Comparison of ENCODE assay signal across 15 cellular contexts in the genomic region with DNA sequence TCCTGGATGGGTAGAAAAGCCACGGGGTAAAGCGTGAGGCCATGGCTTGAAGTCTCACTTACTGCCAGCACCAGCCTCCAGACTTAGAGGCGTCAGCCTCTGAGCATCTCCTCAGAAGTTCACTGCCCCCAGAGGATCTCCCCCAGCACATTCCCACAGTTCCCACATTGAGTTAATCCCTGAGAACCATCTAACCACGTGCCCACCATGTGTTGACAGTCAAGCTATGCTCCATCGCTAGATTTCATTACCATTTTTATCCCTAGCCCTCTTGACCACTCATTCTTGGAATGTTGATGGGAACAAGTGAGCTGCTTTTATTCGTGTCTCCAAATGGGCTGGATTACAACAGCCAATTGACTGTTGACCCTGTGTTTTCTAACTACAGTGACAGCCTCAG.
DNase-seq lines count a peak whose midpoint lies in the region; ATAC-seq, FAIRE-seq and TF ChIP-seq lines count a peak whose summit lies in the region.
"Had no signal": no experiment of that assay in that cellular context is flagged by ENCODE, and none has a peak within 500 bp of the region (broad histone marks: within the 10 kb centered on the region; RNA-seq: fewer than 3 reads in every experiment).

No MANE protein-coding gene starts in this region.

- WGBS in mammary epithelial cell (ENCODE audit: low coverage, missing lambda C conversion rate): 66% methylated on average over 6 of the region's 6 CpGs
- WGBS in pancreas, 2 donors: 58 to 61% methylated on average over 6 of the region's 6 CpGs
- WGBS in mesenchymal stem cell: 59% methylated on average over 6 of the region's 6 CpGs

- H2AFZ ChIP-seq in mammary epithelial cell (ENCODE audit: low read depth, low read length) (no peak overlapping the region), mesenchymal stem cell (ENCODE audit: low read depth, low read length) (no peak overlapping the region)
- H2AFZ ChIP-seq: GM23338 had no signal

- CTCF ChIA-PET in Calu3 (lab: Charles Lee): no interaction called here
- CTCF ChIA-PET in mammary epithelial cell (lab: Charles Lee; ENCODE audit: low non-redundant PET): no interaction called here

- H3K9me3 Mint-ChIP-seq in Calu3 (ENCODE audit: low read depth, unreplicated experiment): peaks cover 11% of the 10 kb centered on the region

- in situ Hi-C loops in mammary epithelial cell (cut with MboI; ENCODE audit: low sequenced_read_pairs in 2 of 2): loop anchor here in 1 of 2 donors (5.0 to 25.0 kb wide), 2 partner anchors 285 to 550 kb away; a partner anchor contains a TSS

- BruUV-seq in Calu3 (replicated peaks; lab: Mats Ljungman, UMichigan) (no TSS peak), mammary epithelial cell (replicated peaks; lab: Mats Ljungman, UMichigan) (no TSS peak)

- no peak overlapping the region for H4K8ac ChIP-seq in mesenchymal stem cell (ENCODE audit: low read length)

- H3K27me3 Mint-ChIP-seq in Calu3 (ENCODE audit: unreplicated experiment): no peaks in the 10 kb centered on the region
- H3K27me3 Mint-ChIP-seq: CD4-positive, CD25-positive, alpha-beta regulatory T cell had no signal

- H3K4me2 ChIP-seq in mammary epithelial cell (ENCODE audit: insufficient read depth, low read depth, low read length) (no peak overlapping the region), mesenchymal stem cell (ENCODE audit: low read length, poor library complexity, severe bottlenecking) (no peak overlapping the region)
- H3K4me2 ChIP-seq: BLaER1 treated with 17β-estradiol and CSF1 and Interleukin-3, amounts not matched to agents 10 nM and 100 nM; GM23338 had no signal

- H3K27ac ChIP-seq in SJCRH30 (peak overlapping the region; percentile 100), mammary epithelial cell (ENCODE audit: insufficient read depth, low read depth, low read length) (peak overlapping the region; percentile 98), pancreas (peak overlapping the region; percentile 62 to 75 (median 72)), mesenchymal stem cell (ENCODE audit: low read length, poor library complexity, severe bottlenecking) (no peak overlapping the region)
- H3K27ac ChIP-seq: BLaER1 treated with 17β-estradiol and CSF1 and Interleukin-3, amounts not matched to agents 10 nM and 100 nM had no signal

- H3K27me3 ChIP-seq in SJCRH30: no peaks in the 10 kb centered on the region
- H3K27me3 ChIP-seq in mammary epithelial cell (ENCODE audit: insufficient read depth, low read length): no peaks in the 10 kb centered on the region
- H3K27me3 ChIP-seq in pancreas: no peaks in the 10 kb centered on the region
- H3K27me3 ChIP-seq in mesenchymal stem cell (ENCODE audit: control insufficient read depth in 1 of 2, insufficient read depth in 1 of 2, low read length in 2 of 2): peaks cover 0 to 5% of the 10 kb centered on the region in 2 experiments
- H3K27me3 ChIP-seq: BLaER1 treated with 17β-estradiol and CSF1 and Interleukin-3, amounts not matched to agents 10 nM and 100 nM had no signal

- TF ChIP-seq CTCF in Calu3 (IDR thresholded peaks at IDR 0.05; ENCODE audit: unreplicated experiment) (no peak), mammary epithelial cell (conservative IDR thresholded peaks at IDR 0.05 in 1 of 2, IDR thresholded peaks at IDR 0.05 in 1 of 2; ENCODE audit: extremely low read depth in 1 of 2, insufficient read depth in 1 of 2, low read depth in 1 of 2, low read length in 2 of 2) (no peak), pancreas (IDR thresholded peaks at IDR 0.05) (no peak)

- H3K4me1 ChIP-seq in SJCRH30 (peaks cover 21% of the 10 kb centered on the region), mammary epithelial cell (ENCODE audit: insufficient read depth, low read length) (peaks cover 25% of the 10 kb centered on the region), pancreas (no peaks in the 10 kb centered on the region), mesenchymal stem cell (ENCODE audit: control insufficient read depth, insufficient read depth, low read depth, low read length) (no peaks in the 10 kb centered on the region)

- H3K4me3 ChIP-seq in SJCRH30 (no peak overlapping the region), mammary epithelial cell (replicated peaks in 1 of 3; ENCODE audit: insufficient read depth in 1 of 3, low read depth in 2 of 3, low read length in 3 of 3) (no peak overlapping the region), pancreas (no peak overlapping the region), mesenchymal stem cell (ENCODE audit: insufficient read depth in 1 of 2, low read depth in 1 of 2, low read length in 2 of 2) (no peak overlapping the region)
- H3K4me3 ChIP-seq: BLaER1 treated with 17β-estradiol and CSF1 and Interleukin-3, amounts not matched to agents 10 nM and 100 nM; GM12878; GM23338 had no signal

- no peak overlapping the region for H2BK5ac ChIP-seq in mesenchymal stem cell (ENCODE audit: low read depth, low read length, poor library complexity, severe bottlenecking)

- no peak overlapping the region for H2BK12ac ChIP-seq in mesenchymal stem cell (ENCODE audit: low read length in 2 of 2)

- H3K36me3 ChIP-seq in SJCRH30: no peaks in the 10 kb centered on the region
- H3K36me3 ChIP-seq in mammary epithelial cell (ENCODE audit: insufficient read depth, low read length): no peaks in the 10 kb centered on the region
- H3K36me3 ChIP-seq in pancreas: no peaks in the 10 kb centered on the region
- H3K36me3 ChIP-seq in mesenchymal stem cell (ENCODE audit: control insufficient read depth in 1 of 2, insufficient read depth in 2 of 2, low read depth in 1 of 2, low read length in 2 of 2): no peaks in the 10 kb centered on the region

- H2AK5ac ChIP-seq in mesenchymal stem cell (ENCODE audit: low read length, severe bottlenecking): no peak overlapping the region

- no peaks in the 10 kb centered on the region for H3K79me1 ChIP-seq in mesenchymal stem cell (replicated peaks; ENCODE audit: low read length, poor library complexity, severe bottlenecking)

- H3K18ac ChIP-seq in mesenchymal stem cell (ENCODE audit: low read depth in 1 of 2, low read length in 2 of 2): no peak overlapping the region

- 0 out of 2 replicates have a peak, but pooled peaks cover 2% of the 10 kb centered on the region for H3K9me3 ChIP-seq in SJCRH30 (replicated peaks)
- peaks cover 19% of the 10 kb centered on the region for H3K9me3 ChIP-seq in mammary epithelial cell (replicated peaks; ENCODE audit: insufficient read depth, low read length)
- H3K9me3 ChIP-seq in pancreas: no peaks in the 10 kb centered on the region
- H3K9me3 ChIP-seq in mesenchymal stem cell (ENCODE audit: control insufficient read depth, low read length): peaks cover 16% of the 10 kb centered on the region

- H3K4ac ChIP-seq in mesenchymal stem cell (ENCODE audit: low read depth in 1 of 2, low read length in 2 of 2): no peak overlapping the region

- no peaks in the 10 kb centered on the region for H3K4me1 Mint-ChIP-seq in Calu3 (ENCODE audit: low read depth, unreplicated experiment)
- H3K4me1 Mint-ChIP-seq: CD4-positive, CD25-positive, alpha-beta regulatory T cell had no signal

- no peak overlapping the region for H4K91ac ChIP-seq in mesenchymal stem cell (ENCODE audit: low read length)

- intact Hi-C loops in Calu3 (cut with micrococcal nuclease; ENCODE audit: unreplicated experiment) (no loop called here), mammary epithelial cell (cut with micrococcal nuclease) (loop anchor here (10.0 kb wide), 1 partner anchor 143 kb away; no protein-coding TSS in a partner anchor), pancreas (cut with DNase I) (no loop called here)

- ATAC-seq in pancreas (no peak), HG03571 (IDR thresholded peaks at IDR 0.05; ENCODE audit: unreplicated experiment) (no peak)
- ATAC-seq: GM12878, GM23338 had no signal

- no peak overlapping the region for H2BK120ac ChIP-seq in mesenchymal stem cell (ENCODE audit: low read depth, low read length)

- no peak overlapping the region for H3K4me3 Mint-ChIP-seq in Calu3 (ENCODE audit: low read depth, unreplicated experiment)
- H3K4me3 Mint-ChIP-seq: CD4-positive, CD25-positive, alpha-beta regulatory T cell; GM23338 had no signal

- no peak for FAIRE-seq in pancreas (lab: Jason Lieb, UNC)
- FAIRE-seq: GM12878 had no signal

- H3K36me3 Mint-ChIP-seq in Calu3 (ENCODE audit: insufficient read depth, unreplicated experiment): peaks cover 5% of the 10 kb centered on the region
- H3K36me3 Mint-ChIP-seq: CD4-positive, CD25-positive, alpha-beta regulatory T cell had no signal

- H2BK15ac ChIP-seq in mesenchymal stem cell (ENCODE audit: low read depth, poor library complexity, severe bottlenecking): no peak overlapping the region

- dilution Hi-C loops in mammary epithelial cell (cut with HindIII; ENCODE audit: low sequenced_read_pairs): loop anchor here (10.0 to 25.0 kb wide), 2 partner anchors 567 to 1350 kb away; no protein-coding TSS in a partner anchor

- no peak for DNase-seq in Calu3
- DNase-seq in SJCRH30: no peak
- no peak for DNase-seq in mammary epithelial cell
- no peak for DNase-seq in pancreas
- no peak for DNase-seq in mesenchymal stem cell
- no peak for DNase-seq in NCI-H345 treated with DMSO at 0.1 percent for 48 hours (lab: John Stamatoyannopoulos, UW; ENCODE audit: unreplicated experiment)
- DNase-seq: 8988T; ACHN; CD4-positive, CD25-positive, alpha-beta regulatory T cell; DMS79; H7 had no signal

- no peak overlapping the region for H3K14ac ChIP-seq in mesenchymal stem cell (ENCODE audit: low read length in 2 of 2)

- H3K27ac Mint-ChIP-seq in Calu3 (ENCODE audit: unreplicated experiment): peak overlapping the region; percentile 78
- H3K27ac Mint-ChIP-seq: CD4-positive, CD25-positive, alpha-beta regulatory T cell; GM23338 had no signal

- no peak overlapping the region for H3K23ac ChIP-seq in mesenchymal stem cell (ENCODE audit: low read length in 2 of 2)

- H4K20me1 ChIP-seq in mammary epithelial cell (ENCODE audit: insufficient read depth, low read length): no peaks in the 10 kb centered on the region
- H4K20me1 ChIP-seq: BLaER1 treated with 17β-estradiol and CSF1 and Interleukin-3, amounts not matched to agents 10 nM and 100 nM had no signal

- H3K9ac ChIP-seq in mammary epithelial cell (ENCODE audit: insufficient read depth, low read length) (peak overlapping the region; percentile 85), mesenchymal stem cell (ENCODE audit: low read length) (no peak overlapping the region)
- H3K9ac ChIP-seq: BLaER1 treated with 17β-estradiol and CSF1 and Interleukin-3, amounts not matched to agents 10 nM and 100 nM had no signal

- no peaks in the 10 kb centered on the region for H3K79me2 ChIP-seq in mammary epithelial cell (ENCODE audit: insufficient read depth, low read length)
